ENCODE assay signal across 8 cellular contexts in the genomic region with DNA sequence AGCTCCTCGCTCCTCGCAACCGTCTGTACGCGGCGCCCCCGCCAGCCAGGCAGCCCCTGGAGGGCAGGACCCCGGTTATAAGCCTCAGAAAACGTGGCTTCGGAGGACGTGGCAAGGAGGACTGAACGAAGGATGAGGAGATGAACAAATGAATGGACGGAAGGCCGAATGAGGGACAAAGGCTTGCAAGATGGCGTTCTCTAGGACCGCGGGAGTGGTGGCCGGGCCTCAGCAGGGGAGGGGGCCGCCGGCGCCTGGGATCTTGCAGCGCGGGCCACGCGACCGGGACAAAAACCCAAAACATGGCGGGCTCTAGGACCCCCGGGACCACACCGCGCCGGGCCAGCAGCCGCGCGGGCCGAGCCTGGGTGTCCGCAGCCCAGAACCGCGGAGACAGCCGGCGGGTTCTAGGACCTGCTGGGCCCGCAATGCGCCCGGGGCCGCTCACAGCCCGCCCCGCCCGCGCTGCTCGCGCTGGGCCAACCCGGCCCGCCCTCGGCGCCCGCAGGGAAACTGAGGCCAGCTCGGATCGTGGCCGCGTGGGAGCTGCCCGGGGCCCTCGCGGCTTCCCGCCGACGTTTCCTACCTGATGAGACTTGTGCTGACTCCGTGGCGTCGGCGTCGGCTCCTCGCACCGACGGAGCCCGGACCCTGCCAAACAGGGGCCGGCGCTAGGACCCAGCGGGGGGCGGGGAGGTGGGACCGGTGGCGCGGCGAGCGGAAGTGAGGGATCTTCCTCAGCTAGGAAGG. TPM values are rescaled to one million over a fixed set of nuclear protein-coding genes. Genes with fewer than 3 reads are reported as not detected.
DNase-seq lines count a peak whose midpoint lies in the region; TF ChIP-seq lines count a peak whose summit lies in the region.

No MANE protein-coding gene starts in this region.

- H3K9me3 ChIP-seq in neural progenitor cell (ENCODE audit: low read depth) = no peaks in the 10 kb centered on the region
- H3K9me3 ChIP-seq in stomach = no peaks in the 10 kb centered on the region

- TF ChIP-seq EP300 in stomach (IDR thresholded peaks at IDR 0.05) = no peak

- H3K4me3 Mint-ChIP-seq in neural progenitor cell = peak overlapping the region; percentile 99

- peak overlapping the region; percentile 91 for H3K4me2 ChIP-seq in neural progenitor cell

- peaks cover 24% of the 10 kb centered on the region for H3F3A ChIP-seq in neural progenitor cell (ENCODE audit: low read depth)

- intact Hi-C loops in stomach (cut with DNase I; ENCODE audit: low total_unique reads) = no loop called here

- peak overlapping the region; percentile 98 for H3K27ac Mint-ChIP-seq in neural progenitor cell

- peaks cover 10% of the 10 kb centered on the region for H3K27me3 Mint-ChIP-seq in neural progenitor cell (ENCODE audit: insufficient read depth, low read depth)

- DNase-seq in ELR (ENCODE audit: low read depth) = peak; percentile 93
- peak; percentile 86 for DNase-seq in H4 (ENCODE audit: low spot score)
- DNase-seq in LNCaP clone FGC (ENCODE audit: low read depth) = peak; percentile 72
- peak; percentile 37 for DNase-seq in SIG-M5 (lab: John Stamatoyannopoulos, UW)
- peak; percentile 82 for DNase-seq in activated gamma-delta T cell treated with Interleukin-2 at 50 U/mL for 16 hours
- DNase-seq in foreskin fibroblast = peak; percentile 85 to 96
- peak; percentile 97 for DNase-seq in neural progenitor cell (ENCODE audit: low spot score)
- DNase-seq in stomach = peak; percentile 92

- H3K4me3 ChIP-seq in LNCaP clone FGC (ENCODE audit: low read depth, low read length) (peak overlapping the region; percentile 100), foreskin fibroblast (ENCODE audit: low read depth in 1 of 2, low read length in 2 of 2) (peak overlapping the region; percentile 77 to 100), neural progenitor cell (peak overlapping the region; percentile 77), stomach (peak overlapping the region; percentile 92 to 98 (median 94))

- peaks cover 21% of the 10 kb centered on the region for H3K4me1 Mint-ChIP-seq in neural progenitor cell

- 0 to 1% (median 0%) methylated on average over 43 to 83 of the region's 83 CpGs for WGBS in stomach, 5 donors

- H3K9me3 Mint-ChIP-seq in neural progenitor cell = no peaks in the 10 kb centered on the region

- peaks cover 11% of the 10 kb centered on the region for H3K36me3 Mint-ChIP-seq in neural progenitor cell

- H3K4me1 ChIP-seq in neural progenitor cell = peaks cover 14% of the 10 kb centered on the region
- peaks cover 22 to 43% (median 37%) of the 10 kb centered on the region in 4 donors for H3K4me1 ChIP-seq in stomach

- H3K79me2 ChIP-seq in neural progenitor cell (ENCODE audit: low read depth) = peaks cover 79% of the 10 kb centered on the region

- peaks cover 24% of the 10 kb centered on the region for H4K20me1 ChIP-seq in neural progenitor cell (ENCODE audit: low read depth)

- peak overlapping the region; percentile 82 for H3K9ac ChIP-seq in neural progenitor cell

- H3K36me3 ChIP-seq in neural progenitor cell = no peaks in the 10 kb centered on the region
- peaks cover 22 to 24% (median 22%) of the 10 kb centered on the region in 4 donors for H3K36me3 ChIP-seq in stomach

- H3K27ac ChIP-seq in neural progenitor cell (peak overlapping the region; percentile 68), stomach (peak overlapping the region; percentile 86 to 99 (median 97))

- TF ChIP-seq CTCF in LNCaP clone FGC (IDR thresholded peaks at IDR 0.05; ENCODE audit: control insufficient read depth, extremely low read depth, insufficient read depth) (no peak), foreskin fibroblast (IDR thresholded peaks at IDR 0.05; ENCODE audit: low read depth, low read length) (no peak), neural progenitor cell (IDR thresholded peaks at IDR 0.05) (no peak), stomach (IDR thresholded peaks at IDR 0.05) (peak in 1 of 7 experiments; percentile 7)

- no peak for TF ChIP-seq POLR2A in stomach (IDR thresholded peaks at IDR 0.05)

- H2AFZ ChIP-seq in neural progenitor cell (replicated peaks) = peak overlapping the region; percentile 75

- H3K27me3 ChIP-seq in neural progenitor cell (no peaks in the 10 kb centered on the region), stomach (no peaks in the 10 kb centered on the region)

RNA-seq across cellular contexts. Expression of a gene that starts 0.8 kb away (rescaled TPM):
- total RNA-seq in H4 (2014; rRNA removed; shearing (Covaris generic)) = 5.6 and 7.0 TPM in 2 replicates
- total RNA-seq in neural progenitor cell (ENCODE audit: low replicate concordance) (3.7 and 14.7 TPM in 2 replicates), stomach (10 to 100 TPM in 3 of 5 donors, 1 to 10 TPM in 1, not detected in 1; 8.6 to 14.2 (median 12.0) TPM)
- 1 to 10 TPM; 5.7 to 10.0 (median 6.0) TPM for polyA plus RNA-seq in stomach

RNA-seq across cellular contexts. Expression of a gene that starts 1.0 kb away (rescaled TPM):
- total RNA-seq in H4 (2014; rRNA removed; shearing (Covaris generic)) = 6.4 and 6.9 TPM in 2 replicates
- total RNA-seq in neural progenitor cell (ENCODE audit: low replicate concordance) (7.5 and 31.2 TPM in 2 replicates), stomach (10 to 100 TPM in 2 of 5 donors, 1 to 10 TPM in 3; 6.7 to 13.4 (median 9.0) TPM)
- 1 to 10 TPM; 2.1 to 5.0 (median 2.6) TPM for polyA plus RNA-seq in stomach

RNA-seq across cellular contexts. Expression of a gene that starts 15.5 kb away (rescaled TPM):
- total RNA-seq in H4 (2014; rRNA removed; shearing (Covaris generic)) = 0.14 and 0.31 TPM in 2 replicates
- total RNA-seq in neural progenitor cell (ENCODE audit: low replicate concordance) = 2.3 and 7.7 TPM in 2 replicates
- total RNA-seq in stomach = 1 to 10 TPM in 3 of 5 donors, under 1 TPM in 1, not detected in 1; 0.87 to 5.3 (median 1.9) TPM
- 1 to 10 TPM in 2 of 3 donors, under 1 TPM in 1; 0.46 to 1.3 (median 1.1) TPM for polyA plus RNA-seq in stomach

RNA-seq across cellular contexts. Expression of a gene that starts 21.3 kb away (rescaled TPM):
- total RNA-seq in H4 (2014; rRNA removed; shearing (Covaris generic)) = 75.1 and 81.7 TPM in 2 replicates
- total RNA-seq in neural progenitor cell (ENCODE audit: low replicate concordance) (95.9 and 137 TPM in 2 replicates), stomach (100 to 1,000 TPM in 1 of 5 donors, 10 to 100 TPM in 4; 20.1 to 191 (median 35.0) TPM)
- 10 to 100 TPM; 53.2 to 90.8 (median 62.9) TPM for polyA plus RNA-seq in stomach

RNA-seq across cellular contexts. Expression of a gene that starts 34.9 kb away (rescaled TPM):
- 32.7 and 38.6 TPM in 2 replicates for total RNA-seq in H4 (2014; rRNA removed; shearing (Covaris generic))
- total RNA-seq in neural progenitor cell (ENCODE audit: low replicate concordance) (19.8 and 38.1 TPM in 2 replicates), stomach (100 to 1,000 TPM in 1 of 5 donors, 10 to 100 TPM in 4; 11.0 to 197 (median 58.3) TPM)
- 10 to 100 TPM; 27.4 to 40.9 (median 34.0) TPM for polyA plus RNA-seq in stomach

Comparison
In these comparisons a context has a peak if more than half of its experiments do, and no peak if none do; other contexts are left out.
1. Peak in every context shown above with its lines: DNase-seq, H3K4me3 ChIP-seq and H3K27ac ChIP-seq.
2. DNase-seq: peak in every context shown above with its lines; median percentile 97 in neural progenitor cell; 93 in ELR; 92 in stomach; 90 in foreskin fibroblast; 86 in H4; 82 in activated gamma-delta T cell treated with Interleukin-2 at 50 U/mL for 16 hours; 72 in LNCaP clone FGC; 37 in SIG-M5.